ENCODE assay signal across 22 cellular contexts in the genomic region with DNA sequence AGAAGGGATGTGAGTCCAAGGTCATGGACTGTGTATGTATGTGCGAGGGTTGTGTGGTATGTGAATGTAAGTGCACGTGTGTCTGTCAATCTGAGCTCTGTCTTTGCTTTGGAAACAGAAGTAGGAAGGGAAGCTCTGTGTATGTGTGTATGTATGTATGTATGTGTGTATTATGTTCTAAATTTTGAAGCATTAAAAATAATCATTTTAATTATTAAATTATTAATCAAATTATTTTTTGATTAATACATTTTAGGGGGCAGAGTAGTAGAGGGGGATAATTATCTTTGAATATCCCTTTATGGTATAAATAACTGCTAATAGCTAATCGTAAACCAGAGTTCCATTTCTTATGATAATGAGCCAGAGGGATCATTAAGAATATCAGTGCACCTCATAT. TPM values are rescaled to one million over a fixed set of nuclear protein-coding genes. Genes with fewer than 3 reads are reported as not detected.
"Had no signal": no experiment of that assay in that cellular context is flagged by ENCODE, and none has a peak within 500 bp of the region (broad histone marks: within the 10 kb centered on the region; RNA-seq: fewer than 3 reads in every experiment).

No MANE protein-coding gene starts in this region.

- H3K9me3 Mint-ChIP-seq: mesothelial cell of epicardium; natural killer cell treated with Interleukin-12 subunit alpha and Interleukin-12 subunit beta and Interleukin-15 and Interleukin-18, amount 100 ng/mL, for 72 hours had no signal

- ATAC-seq: natural killer cell treated with Interleukin-12 subunit alpha and Interleukin-12 subunit beta and Interleukin-15 and Interleukin-18, amount 100 ng/mL, for 72 hours; right cardiac atrium; stimulated activated naive B cell treated with anti-CD40 and anti-IgM and Interleukin-4, amounts not matched to agents 10 μg/mL and 1 μg/mL and 100 μg/mL, for 72 hours; stimulated activated naive CD8-positive, alpha-beta T cell treated with anti-CD3 and anti-CD28 coated beads, Interleukin-15, Interleukin-2, amounts not matched to agents 100 U/mL and 50 U/mL, for 24 hours; upper lobe of right lung had no signal

- H3K4me3 ChIP-seq: left ventricle myocardium inferior, lung, ovary, prostate gland, sigmoid colon, spleen, stomach, testis, thyroid gland, transverse colon, upper lobe of right lung had no signal

- DNase-seq: islet precursor cell; left ventricle myocardium inferior; mesendoderm; naive B cell; ovary; retina; right cardiac atrium; sigmoid colon; small intestine; spleen; stimulated activated CD4-positive, alpha-beta T cell treated with anti-CD3 and anti-CD28 coated beads, Interleukin-4, amount 100 ng/mL, for 24 hours; stimulated activated naive B cell treated with anti-CD40 and anti-IgM and Interleukin-4, amounts not matched to agents 10 μg/mL and 1 μg/mL and 100 μg/mL, for 72 hours; stimulated activated naive CD8-positive, alpha-beta T cell treated with anti-CD3 and anti-CD28 coated beads, Interleukin-15, Interleukin-2, amounts not matched to agents 100 U/mL and 50 U/mL, for 24 hours; stomach; testis; thyroid gland; transverse colon; upper lobe of right lung had no signal

- H3K27me3 Mint-ChIP-seq: naive B cell; natural killer cell treated with Interleukin-12 subunit alpha and Interleukin-12 subunit beta and Interleukin-15 and Interleukin-18, amount 100 ng/mL, for 72 hours; stimulated activated naive B cell treated with anti-CD40 and anti-IgM and Interleukin-4, amounts not matched to agents 10 μg/mL and 1 μg/mL and 100 μg/mL, for 72 hours had no signal

- H3K36me3 ChIP-seq: ovary, prostate gland, spleen, upper lobe of right lung had no signal

- H3K9me3 ChIP-seq: ovary, prostate gland, sigmoid colon, stomach, testis, thyroid gland, transverse colon, upper lobe of right lung had no signal

- H3K27ac ChIP-seq: left ventricle myocardium inferior, ovary, prostate gland, sigmoid colon, spleen, testis, upper lobe of right lung had no signal

- H3K4me1 ChIP-seq: testis had no signal

- H3K4me3 Mint-ChIP-seq: mesothelial cell of epicardium; naive B cell; natural killer cell treated with Interleukin-12 subunit alpha and Interleukin-12 subunit beta and Interleukin-15 and Interleukin-18, amount 100 ng/mL, for 72 hours; stimulated activated naive B cell treated with anti-CD40 and anti-IgM and Interleukin-4, amounts not matched to agents 10 μg/mL and 1 μg/mL and 100 μg/mL, for 72 hours had no signal

- H3K27me3 ChIP-seq: ovary, sigmoid colon, spleen, stomach, testis, thyroid gland, transverse colon, upper lobe of right lung had no signal

- H3K27ac Mint-ChIP-seq: mesothelial cell of epicardium; natural killer cell treated with Interleukin-12 subunit alpha and Interleukin-12 subunit beta and Interleukin-15 and Interleukin-18, amount 100 ng/mL, for 72 hours; stimulated activated naive B cell treated with anti-CD40 and anti-IgM and Interleukin-4, amounts not matched to agents 10 μg/mL and 1 μg/mL and 100 μg/mL, for 72 hours had no signal

- H3K36me3 Mint-ChIP-seq: naive B cell; natural killer cell treated with Interleukin-12 subunit alpha and Interleukin-12 subunit beta and Interleukin-15 and Interleukin-18, amount 100 ng/mL, for 72 hours; stimulated activated naive B cell treated with anti-CD40 and anti-IgM and Interleukin-4, amounts not matched to agents 10 μg/mL and 1 μg/mL and 100 μg/mL, for 72 hours had no signal

RNA-seq across cellular contexts. Expression of gene SH3BGRL2, which starts 42.8 kb away (rescaled TPM):
- total RNA-seq: natural killer cell treated with Interleukin-12 subunit alpha and Interleukin-12 subunit beta and Interleukin-15 and Interleukin-18, amount 100 ng/mL, for 72 hours had no signal
